14 cellular contexts compared by ENCODE assay signal in the genomic region with DNA sequence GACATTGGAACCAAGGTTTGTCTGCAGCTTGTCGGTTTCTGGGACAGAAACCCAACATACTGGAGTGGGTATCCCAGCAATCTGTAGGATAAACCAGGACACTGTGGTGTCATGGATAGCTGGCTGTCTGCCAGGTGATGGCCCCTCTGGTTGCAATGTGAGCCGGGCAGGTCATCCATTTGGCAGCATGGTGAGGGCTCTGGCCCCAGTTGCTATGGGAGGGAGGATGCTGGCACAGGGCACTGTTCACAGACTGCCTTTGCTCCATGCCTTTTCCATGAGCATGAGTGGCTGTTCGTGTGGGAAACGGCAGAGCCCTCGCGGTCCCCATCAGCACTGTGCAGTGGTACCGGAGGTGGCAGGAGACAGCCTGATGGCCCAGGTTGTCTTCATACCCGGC. TPM values are rescaled to one million over a fixed set of nuclear protein-coding genes. Genes with fewer than 3 reads are reported as not detected.
DNase-seq lines count a peak whose midpoint lies in the region; ATAC-seq, FAIRE-seq and TF ChIP-seq lines count a peak whose summit lies in the region.
"Had no signal": no experiment of that assay in that cellular context is flagged by ENCODE, and none has a peak within 500 bp of the region (broad histone marks: within the 10 kb centered on the region; RNA-seq: fewer than 3 reads in every experiment).

No MANE protein-coding gene starts in this region.

- H3K4me1 Mint-ChIP-seq in endodermal cell: peaks cover 38% of the 10 kb centered on the region

- TF ChIP-seq CTCF in A549 (IDR thresholded peaks at IDR 0.05): no peak
- TF ChIP-seq CTCF in BE2C (IDR thresholded peaks at IDR 0.05; ENCODE audit: low read depth, low read length): no peak
- TF ChIP-seq CTCF in endodermal cell (conservative IDR thresholded peaks at IDR 0.05): no peak
- no peak for TF ChIP-seq CTCF in sigmoid colon (IDR thresholded peaks at IDR 0.05)
- TF ChIP-seq CTCF in mammary epithelial cell (conservative IDR thresholded peaks at IDR 0.05 in 1 of 2, IDR thresholded peaks at IDR 0.05 in 1 of 2; ENCODE audit: extremely low read depth in 1 of 2, insufficient read depth in 1 of 2, low read depth in 1 of 2, low read length in 2 of 2): no peak

- no peak for FAIRE-seq in A549 (lab: Jason Lieb, UNC)

- H3K27me3 ChIP-seq in BE2C (no peaks in the 10 kb centered on the region), endodermal cell (ENCODE audit: control insufficient read depth, insufficient read depth, low read length, poor library complexity, severe bottlenecking) (no peaks in the 10 kb centered on the region), sigmoid colon (no peaks in the 10 kb centered on the region), mammary epithelial cell (ENCODE audit: insufficient read depth, low read length) (no peaks in the 10 kb centered on the region)

- H3K9ac ChIP-seq in endodermal cell (ENCODE audit: extremely low read depth, low read length, poor library complexity, severe bottlenecking): no peak overlapping the region
- H3K9ac ChIP-seq in mammary epithelial cell (ENCODE audit: insufficient read depth, low read length): no peak overlapping the region
- H3K9ac ChIP-seq: BLaER1 had no signal

- H3K79me2 ChIP-seq in mammary epithelial cell (ENCODE audit: insufficient read depth, low read length): peaks cover 15% of the 10 kb centered on the region

- no peak overlapping the region for H3K4me3 Mint-ChIP-seq in endodermal cell
- H3K4me3 Mint-ChIP-seq: HFFc6 had no signal

- CTCF ChIA-PET in A549 (lab: Yijun Ruan, JAX): interaction anchor here (1.5 kb wide), 1 partner anchor 404 kb away, joined by 4 read pairs; no protein-coding TSS in a partner anchor
- CTCF ChIA-PET in mammary epithelial cell (lab: Charles Lee; ENCODE audit: low non-redundant PET): no interaction called here

- dilution Hi-C loops in mammary epithelial cell (cut with HindIII; ENCODE audit: low sequenced_read_pairs): no loop called here

- intact Hi-C loops in sigmoid colon (cut with DNase I): loop anchor here (5.0 to 10.0 kb wide), 2 partner anchors 345 to 803 kb away; no protein-coding TSS in a partner anchor
- intact Hi-C loops in mammary epithelial cell (cut with micrococcal nuclease): no loop called here

- no peaks in the 10 kb centered on the region for H4K20me1 ChIP-seq in mammary epithelial cell (ENCODE audit: insufficient read depth, low read length)
- H4K20me1 ChIP-seq: BLaER1 had no signal

- H2AFZ ChIP-seq in mammary epithelial cell (ENCODE audit: low read depth, low read length): no peak overlapping the region

- H3K36me3 Mint-ChIP-seq in endodermal cell (ENCODE audit: low read depth): peaks cover 79% of the 10 kb centered on the region

- no peak for TF ChIP-seq RAD21 in A549 (conservative IDR thresholded peaks at IDR 0.05 in 1 of 2, IDR thresholded peaks at IDR 0.05 in 1 of 2)

- 76% methylated on average over 6 of the region's 8 CpGs for WGBS in A549 (ENCODE audit: missing lambda C conversion rate)
- 94 to 96% methylated on average over 8 of the region's 8 CpGs for WGBS in endodermal cell (ENCODE audit: insufficient coverage in 1 of 2, insufficient read length in 1 of 2), 2 experiments
- 85 to 86% methylated on average over 8 of the region's 8 CpGs for WGBS in sigmoid colon, 2 donors
- WGBS in mammary epithelial cell (ENCODE audit: low coverage, missing lambda C conversion rate): 91% methylated on average over 8 of the region's 8 CpGs

- no peak for TF ChIP-seq EP300 in A549 (IDR thresholded peaks at IDR 0.05)
- TF ChIP-seq EP300 in sigmoid colon (IDR thresholded peaks at IDR 0.05): no peak

- ATAC-seq in A549 (no peak), GM21423 (IDR thresholded peaks at IDR 0.05; ENCODE audit: unreplicated experiment) (no peak), GM21390 (IDR thresholded peaks at IDR 0.05; ENCODE audit: unreplicated experiment) (no peak)
- ATAC-seq: Panc1 had no signal

- H3K4me2 ChIP-seq in A549 (no peak overlapping the region), mammary epithelial cell (ENCODE audit: insufficient read depth, low read depth, low read length) (no peak overlapping the region)
- H3K4me2 ChIP-seq: BLaER1 had no signal

- no peak for DNase-seq in A549 (ENCODE audit: low read depth in 1 of 2, low spot score in 1 of 2)
- DNase-seq in BE2C: peak; percentile 78
- no peak for DNase-seq in endodermal cell
- DNase-seq in sigmoid colon: no peak
- DNase-seq in mammary epithelial cell: no peak
- DNase-seq: HFFc6, NCI-H1436 treated with DMSO at 0.1 percent for 48 hours, NCI-H2227 treated with DMSO at 0.1 percent for 48 hours, NCI-H526, Right ventricle myocardium superior had no signal

- no peak overlapping the region for H3K4me3 ChIP-seq in A549
- H3K4me3 ChIP-seq in BE2C (ENCODE audit: low read depth, low read length): no peak overlapping the region
- peak overlapping the region; percentile 97 for H3K4me3 ChIP-seq in endodermal cell (ENCODE audit: low read length)
- no peak overlapping the region for H3K4me3 ChIP-seq in sigmoid colon
- H3K4me3 ChIP-seq in mammary epithelial cell (replicated peaks in 1 of 3; ENCODE audit: insufficient read depth in 1 of 3, low read depth in 2 of 3, low read length in 3 of 3): no peak overlapping the region
- H3K4me3 ChIP-seq: BLaER1 had no signal

- H3K27me3 Mint-ChIP-seq in endodermal cell (ENCODE audit: insufficient read depth): peaks cover 1% of the 10 kb centered on the region

- H3K4me1 ChIP-seq in A549 (peaks cover 48% of the 10 kb centered on the region), BE2C (peaks cover 18% of the 10 kb centered on the region), endodermal cell (ENCODE audit: control insufficient read depth, insufficient read depth, low read length) (peaks cover 22% of the 10 kb centered on the region), sigmoid colon (peaks cover 0 to 86% (median 66%) of the 10 kb centered on the region in 4 donors), mammary epithelial cell (ENCODE audit: insufficient read depth, low read length) (peaks cover 4% of the 10 kb centered on the region)

- H3K9me3 ChIP-seq in A549 (no peaks in the 10 kb centered on the region), BE2C (no peaks in the 10 kb centered on the region), endodermal cell (ENCODE audit: control insufficient read depth, low read length) (no peaks in the 10 kb centered on the region), sigmoid colon (no peaks in the 10 kb centered on the region), mammary epithelial cell (replicated peaks; ENCODE audit: insufficient read depth, low read length) (no peaks in the 10 kb centered on the region)
- H3K9me3 ChIP-seq: BLaER1 had no signal

- BruUV-seq in mammary epithelial cell (replicated peaks; lab: Mats Ljungman, UMichigan): no TSS peak

- H3K9me3 Mint-ChIP-seq in endodermal cell: no peaks in the 10 kb centered on the region
- H3K9me3 Mint-ChIP-seq: HFFc6 had no signal

- POLR2A ChIA-PET in A549 (lab: Yijun Ruan, JAX): no interaction called here

- no peak overlapping the region for H3K27ac Mint-ChIP-seq in endodermal cell
- H3K27ac Mint-ChIP-seq: HFFc6 had no signal

- peak overlapping the region; percentile 3 to 81; a peak in 3 of 6 replicates for H3K27ac ChIP-seq in A549
- no peak overlapping the region for H3K27ac ChIP-seq in endodermal cell (ENCODE audit: low read depth, low read length)
- H3K27ac ChIP-seq in sigmoid colon: peak overlapping the region in 3 of 4 donors; percentile 56 to 98 (median 69)
- H3K27ac ChIP-seq in mammary epithelial cell (ENCODE audit: insufficient read depth, low read depth, low read length): no peak overlapping the region
- H3K27ac ChIP-seq: BLaER1 had no signal

- H3K36me3 ChIP-seq in BE2C: 0 out of 2 replicates have a peak, but pooled peaks cover 2% of the 10 kb centered on the region
- H3K36me3 ChIP-seq in endodermal cell (ENCODE audit: control insufficient read depth, insufficient read depth, low read length): peaks cover 81% of the 10 kb centered on the region
- H3K36me3 ChIP-seq in sigmoid colon: no peaks in the 10 kb centered on the region
- no peaks in the 10 kb centered on the region for H3K36me3 ChIP-seq in mammary epithelial cell (ENCODE audit: insufficient read depth, low read length)
- H3K36me3 ChIP-seq: BLaER1 had no signal

- TF ChIP-seq POLR2A in A549 (IDR thresholded peaks at IDR 0.05; ENCODE audit: low read length) (no peak), sigmoid colon (IDR thresholded peaks at IDR 0.05) (no peak)

- in situ Hi-C loops in mammary epithelial cell (cut with MboI; ENCODE audit: low sequenced_read_pairs in 2 of 2): loop anchor here in 1 of 2 donors (10.0 kb wide), 1 partner anchor 273 kb away; no protein-coding TSS in a partner anchor

TF ChIP-seq in A549, 52 proteins besides CTCF, POLR2A, EP300 and RAD21 (continues in another document):
- TF ChIP-seq, protein P1, sequence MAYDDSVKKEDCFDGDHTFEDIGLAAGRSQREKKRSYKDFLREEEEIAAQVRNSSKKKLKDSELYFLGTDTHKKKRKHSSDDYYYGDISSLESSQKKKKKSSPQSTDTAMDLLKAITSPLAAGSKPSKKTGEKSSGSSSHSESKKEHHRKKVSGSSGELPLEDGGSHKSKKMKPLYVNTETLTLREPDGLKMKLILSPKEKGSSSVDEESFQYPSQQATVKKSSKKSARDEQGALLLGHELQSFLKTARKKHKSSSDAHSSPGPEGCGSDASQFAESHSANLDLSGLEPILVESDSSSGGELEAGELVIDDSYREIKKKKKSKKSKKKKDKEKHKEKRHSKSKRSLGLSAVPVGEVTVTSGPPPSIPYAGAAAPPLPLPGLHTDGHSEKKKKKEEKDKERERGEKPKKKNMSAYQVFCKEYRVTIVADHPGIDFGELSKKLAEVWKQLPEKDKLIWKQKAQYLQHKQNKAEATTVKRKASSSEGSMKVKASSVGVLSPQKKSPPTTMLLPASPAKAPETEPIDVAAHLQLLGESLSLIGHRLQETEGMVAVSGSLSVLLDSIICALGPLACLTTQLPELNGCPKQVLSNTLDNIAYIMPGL (CRISPR knock-in tag; IDR thresholded peaks at IDR 0.05; ENCODE audit: borderline replicate concordance): no peak

RNA-seq across cellular contexts. Expression of gene S1PR3, which starts 6.4 kb away (rescaled TPM):
- polyA plus RNA-seq in A549 (2011; rRNA removed) (26.4 and 42.8 TPM in 2 replicates), A549 (2017; fragmentation: RNase III; extraction: RNeasy Plus Mini Kit Qiagen cat#74134 plus additional on column Dnase treatment) (33.7 to 43.0 TPM (median 33.7 TPM) in 3 replicates), sigmoid colon (1 to 10 TPM in 2 of 3 donors, under 1 TPM in 1; 0.23 to 7.8 (median 2.4) TPM), mammary epithelial cell (7.6 TPM)
- 14.1 and 23.1 TPM in 2 replicates for polyA plus RNA-seq in A549 (2012; cell fraction: cytosol; rRNA removed)
- 14.2 and 16.9 TPM in 2 replicates for polyA plus RNA-seq in A549 (2012; cell fraction: nucleus; rRNA removed)
- 50.0 and 52.8 TPM in 2 replicates for polyA minus RNA-seq in A549 (2011; rRNA and poly(A)+ RNA removed)
- 2.5 TPM for polyA plus RNA-seq in BE2C (2012; ENCODE audit: insufficient read depth, insufficient read length, low read depth)
- total RNA-seq in endodermal cell (10 to 100 TPM; 53.6 to 95.2 TPM), sigmoid colon (10 to 100 TPM; 10.4 to 33.0 (median 16.8) TPM), mammary epithelial cell (1 to 10 TPM; 2.5 to 6.0 TPM)
- polyA plus RNA-seq in endodermal cell (2013, experiment 1 of 2): 21.5 TPM
- polyA plus RNA-seq in endodermal cell (2013, experiment 2 of 2): 27.6 TPM
- 10.3 TPM for polyA minus RNA-seq in mammary epithelial cell

Comparison
In these comparisons a context has a peak if more than half of its experiments do, and no peak if none do; other contexts are left out.
1. H3K27ac ChIP-seq: peak in A549 (2 of 2) and sigmoid colon (3 of 4); none in endodermal cell (single experiment) and mammary epithelial cell (single experiment).